ENCODE assay signal across 1 cellular context in the genomic region with DNA sequence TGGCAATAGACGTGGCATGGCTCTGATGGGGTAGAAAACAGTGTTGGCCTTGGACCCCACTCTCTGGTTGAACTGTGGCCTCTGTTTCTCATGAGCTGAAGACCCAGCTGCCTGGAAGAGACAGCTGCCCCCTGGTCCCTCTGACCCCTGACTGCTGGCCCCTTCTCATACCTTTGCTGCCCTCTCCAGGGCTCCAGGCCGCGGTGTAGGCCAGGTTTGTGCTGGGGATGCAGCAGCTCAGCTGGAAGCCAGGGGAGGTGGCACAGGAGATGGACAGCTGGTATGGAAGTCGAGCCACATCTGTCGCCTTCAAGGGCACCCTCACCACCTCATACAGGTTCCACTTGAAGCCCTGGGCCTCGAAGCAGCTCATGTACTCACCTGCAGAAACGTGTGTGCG.
TF ChIP-seq lines count a peak whose summit lies in the region.

No MANE protein-coding gene starts in this region.

TF ChIP-seq in HCT116, 20 proteins besides CTCF, POLR2A, EP300 and RAD21:
- TF ChIP-seq SRF (IDR thresholded peaks at IDR 0.05; ENCODE audit: low read depth), result no peak
- TF ChIP-seq, protein P1, sequence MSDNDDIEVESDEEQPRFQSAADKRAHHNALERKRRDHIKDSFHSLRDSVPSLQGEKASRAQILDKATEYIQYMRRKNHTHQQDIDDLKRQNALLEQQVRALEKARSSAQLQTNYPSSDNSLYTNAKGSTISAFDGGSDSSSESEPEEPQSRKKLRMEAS (IDR thresholded peaks at IDR 0.05), result no peak
- no peak for TF ChIP-seq EGR1 (IDR thresholded peaks at IDR 0.05; ENCODE audit: low read depth)
- no peak for TF ChIP-seq ZNF274 (IDR thresholded peaks at IDR 0.05; ENCODE audit: low read depth, low read length)
- no peak for TF ChIP-seq ZFX (IDR thresholded peaks at IDR 0.05)
- no peak for TF ChIP-seq CBX3 (IDR thresholded peaks at IDR 0.05; ENCODE audit: low read depth)
